Comparison of ENCODE assay signal across 10 cellular contexts in the genomic region with DNA sequence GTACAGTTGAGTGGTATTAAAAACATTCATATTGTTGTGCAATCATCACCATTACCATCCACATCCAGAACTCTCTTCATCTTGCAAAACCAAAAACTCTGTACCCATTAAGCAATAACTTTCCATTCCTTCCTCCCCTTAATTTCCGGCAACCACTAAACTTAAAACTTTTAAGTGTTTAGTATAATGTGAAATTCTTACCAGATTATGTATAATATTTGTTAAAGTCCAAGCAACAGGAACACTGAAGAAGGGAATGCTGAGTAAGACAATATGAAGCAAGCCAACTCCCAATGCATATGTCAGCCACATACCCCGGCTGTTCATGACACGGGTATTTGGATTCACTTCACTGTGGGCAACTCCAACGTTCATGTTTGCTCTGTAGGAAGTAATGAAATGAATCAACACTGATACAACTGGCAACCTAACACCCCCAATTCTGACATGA. TPM values are rescaled to one million over a fixed set of nuclear protein-coding genes. Genes with fewer than 3 reads are reported as not detected.
A peak's percentile ranks its signal among the peaks of the same experiment; 100 is the strongest.
DNase-seq lines count a peak whose midpoint lies in the region; ATAC-seq, FAIRE-seq and TF ChIP-seq lines count a peak whose summit lies in the region.
"Had no signal": no experiment of that assay in that cellular context is flagged by ENCODE, and none has a peak within 500 bp of the region (broad histone marks: within the 10 kb centered on the region; RNA-seq: fewer than 3 reads in every experiment).

No MANE protein-coding gene starts in this region.

- peaks cover 18% of the 10 kb centered on the region for H3F3A ChIP-seq in SK-N-SH (replicated peaks; ENCODE audit: insufficient read depth)

- H3K4me1 ChIP-seq in SK-N-SH (ENCODE audit: control insufficient read depth in 1 of 2, insufficient read depth in 2 of 2, low read depth in 1 of 2, low read length in 1 of 2) (peaks cover 3 to 8% of the 10 kb centered on the region in 2 experiments), endothelial cell of umbilical vein (ENCODE audit: control insufficient read depth, extremely low read depth, insufficient read depth, low read length) (peaks cover 16% of the 10 kb centered on the region), gastrocnemius medialis (peaks cover 25 to 33% of the 10 kb centered on the region in 2 donors)

- no peaks in the 10 kb centered on the region for H3K27me3 ChIP-seq in SK-N-SH (ENCODE audit: insufficient read depth)
- no peaks in the 10 kb centered on the region for H3K27me3 ChIP-seq in endothelial cell of umbilical vein (ENCODE audit: control insufficient read depth in 2 of 2, insufficient read depth in 2 of 2, low read length in 2 of 2)
- no peaks in the 10 kb centered on the region for H3K27me3 ChIP-seq in gastrocnemius medialis

- dilution Hi-C loops in endothelial cell of umbilical vein (cut with MboI; ENCODE audit: extremely low pct_ligation_motif_present, low sequenced_read_pairs): no loop called here

- H3K9me3 ChIP-seq in SK-N-SH (no peaks in the 10 kb centered on the region), endothelial cell of umbilical vein (replicated peaks; ENCODE audit: control insufficient read depth, insufficient read depth, low read length) (no peaks in the 10 kb centered on the region), gastrocnemius medialis (no peaks in the 10 kb centered on the region)

- intact Hi-C loops in endothelial cell of umbilical vein (cut with micrococcal nuclease): no loop called here
- intact Hi-C loops in gastrocnemius medialis (cut with DNase I; ENCODE audit: low total_unique reads): loop anchor here (5.0 to 10.0 kb wide), 5 partner anchors 55 to 865 kb away; a partner anchor contains a TSS

- BruUV-seq in endothelial cell of umbilical vein (replicated peaks; lab: Mats Ljungman, UMichigan): no TSS peak

- TF ChIP-seq POLR2A in endothelial cell of umbilical vein (IDR thresholded peaks at IDR 0.05; ENCODE audit: low read depth, low read length) (no peak), gastrocnemius medialis (IDR thresholded peaks at IDR 0.05) (no peak)

- peak overlapping the region; percentile 80 to 94 for H3K4me3 ChIP-seq in SK-N-SH (ENCODE audit: low read depth in 2 of 2, low read length in 1 of 2)
- H3K4me3 ChIP-seq in endothelial cell of umbilical vein (replicated peaks in 1 of 3; ENCODE audit: insufficient read depth in 1 of 3, low read depth in 1 of 3, low read length in 3 of 3): peak overlapping the region in 1 of 3 experiments; percentile 95
- H3K4me3 ChIP-seq in gastrocnemius medialis: peak overlapping the region in 3 of 4 donors; percentile 74 to 86 (median 76)

- ATAC-seq in SK-N-SH treated with all-trans-retinoic acid at 6 μM for 48 hours (no peak), gastrocnemius medialis (no peak), GM18517 (IDR thresholded peaks at IDR 0.05; ENCODE audit: unreplicated experiment) (no peak), GM18502 (IDR thresholded peaks at IDR 0.05; ENCODE audit: poor library complexity, unreplicated experiment) (no peak)

- TF ChIP-seq CTCF in SK-N-SH (IDR thresholded peaks at IDR 0.05) (no peak), endothelial cell of umbilical vein (IDR thresholded peaks at IDR 0.05; ENCODE audit: extremely low read depth in 1 of 2, insufficient read depth in 1 of 2, low read depth in 1 of 2, low read length in 2 of 2) (no peak), gastrocnemius medialis (IDR thresholded peaks at IDR 0.05 in 4 of 5, conservative IDR thresholded peaks at IDR 0.05 in 1 of 5) (no peak)

- H3K9me2 ChIP-seq in SK-N-SH: no peaks in the 10 kb centered on the region

- no peaks in the 10 kb centered on the region for H3K9me1 ChIP-seq in endothelial cell of umbilical vein (replicated peaks; ENCODE audit: control insufficient read depth, extremely low read depth, insufficient read depth, low read length)

- TF ChIP-seq RAD21 in SK-N-SH (IDR thresholded peaks at IDR 0.05; ENCODE audit: low read length): no peak

- H2AFZ ChIP-seq in SK-N-SH (ENCODE audit: low read depth) (no peak overlapping the region), endothelial cell of umbilical vein (ENCODE audit: low read depth, low read length) (no peak overlapping the region)

- CTCF ChIA-PET in SK-N-SH (lab: Yijun Ruan, JAX): interaction anchor here (2.4 kb wide), 1 partner anchor 19 kb away, joined by 7 read pairs; a partner anchor contains a TSS
- CTCF ChIA-PET in endothelial cell of umbilical vein (lab: Charles Lee): no interaction called here

- H3K36me3 ChIP-seq in SK-N-SH (replicated peaks in 1 of 2; ENCODE audit: control insufficient read depth in 1 of 2, insufficient read depth in 2 of 2, low read length in 1 of 2): peaks cover 33 to 52% of the 10 kb centered on the region in 2 experiments
- H3K36me3 ChIP-seq in endothelial cell of umbilical vein (ENCODE audit: control insufficient read depth in 2 of 2, extremely low read depth in 1 of 2, insufficient read depth in 2 of 2, low read length in 2 of 2): peaks cover 6 to 9% of the 10 kb centered on the region in 2 experiments
- H3K36me3 ChIP-seq in gastrocnemius medialis: peaks cover 0 to 44% of the 10 kb centered on the region in 2 donors

- 47% methylated on average over 4 of the region's 4 CpGs for WGBS in SK-N-SH (ENCODE audit: low lambda C conversion rate)

- peak overlapping the region; percentile 72 for H3K4me2 ChIP-seq in SK-N-SH
- peak overlapping the region; percentile 97 for H3K4me2 ChIP-seq in endothelial cell of umbilical vein (ENCODE audit: insufficient read depth, low read length)

- FAIRE-seq in endothelial cell of umbilical vein (lab: Jason Lieb, UNC): no peak
- FAIRE-seq: A204.1 had no signal

- in situ Hi-C loops in gastrocnemius medialis (cut with MboI; ENCODE audit: low sequenced_read_pairs in 4 of 4): loop anchor here in 2 of 4 donors (10.0 to 25.0 kb wide), 2 partner anchors 107 to 280 kb away; a partner anchor contains a TSS

- DNase-seq in SK-N-SH: no peak
- peak; percentile 62 for DNase-seq in SIG-M5 (lab: John Stamatoyannopoulos, UW)
- DNase-seq in endothelial cell of umbilical vein (ENCODE audit: low read depth, low spot score): no peak
- DNase-seq in gastrocnemius medialis: no peak
- DNase-seq in NCI-H1092 treated with DMSO at 0.1 percent for 48 hours (lab: John Stamatoyannopoulos, UW): no peak
- DNase-seq: islet precursor cell had no signal

- no peak for TF ChIP-seq EP300 in SK-N-SH (IDR thresholded peaks at IDR 0.05; ENCODE audit: borderline replicate concordance in 1 of 2, low read depth in 1 of 2, low read length in 1 of 2)

- peak overlapping the region in 1 of 2 experiments; percentile 93; a peak in 1 of 4 replicates for H3K27ac ChIP-seq in SK-N-SH (ENCODE audit: low read depth in 2 of 2, low read length in 1 of 2)
- no peak overlapping the region for H3K27ac ChIP-seq in endothelial cell of umbilical vein (ENCODE audit: insufficient read depth, low read depth, low read length)
- H3K27ac ChIP-seq in gastrocnemius medialis: peak overlapping the region; percentile 88 to 96 (median 94)

- POLR2A ChIA-PET in SK-N-SH (lab: Yijun Ruan, JAX) (no interaction called here), endothelial cell of umbilical vein (lab: Charles Lee) (interaction anchor here (0.7 kb wide), 1 partner anchor 8 kb away, joined by 3 read pairs; no protein-coding TSS in a partner anchor)

- H3K9ac ChIP-seq in SK-N-SH (peak overlapping the region; percentile 74; the same call in 1 of the 2 replicates), endothelial cell of umbilical vein (replicated peaks; ENCODE audit: extremely low read depth, insufficient read depth, low read length) (no peak overlapping the region)

- H4K20me1 ChIP-seq in SK-N-SH (ENCODE audit: insufficient read depth) (no peaks in the 10 kb centered on the region), endothelial cell of umbilical vein (replicated peaks; ENCODE audit: control insufficient read depth, extremely low read depth, insufficient read depth, low read length) (no peaks in the 10 kb centered on the region)

- H3K79me2 ChIP-seq in SK-N-SH (ENCODE audit: insufficient read depth) (peaks cover 91% of the 10 kb centered on the region), endothelial cell of umbilical vein (ENCODE audit: control insufficient read depth, insufficient read depth, low read length) (peaks cover 61% of the 10 kb centered on the region)

RNA-seq across cellular contexts. Expression of a gene that starts 1.9 kb away (rescaled TPM):
- polyA plus RNA-seq in SK-N-SH (2012; rRNA removed): 99.2 and 196 TPM in 2 replicates
- 68.2 and 71.1 TPM in 2 replicates for polyA plus RNA-seq in SK-N-SH (2012; cell fraction: cytosol; rRNA removed)
- polyA plus RNA-seq in SK-N-SH (2012; cell fraction: nucleus; rRNA removed): 227 and 771 TPM in 2 replicates
- 58.0 and 63.3 TPM in 2 replicates for total RNA-seq in endothelial cell of umbilical vein
- 51.7 and 54.5 TPM in 2 replicates for polyA plus RNA-seq in endothelial cell of umbilical vein
- 36.2 and 40.5 TPM in 2 replicates for polyA plus RNA-seq in endothelial cell of umbilical vein (2011; cell fraction: cytosol; rRNA removed)
- polyA plus RNA-seq in endothelial cell of umbilical vein (2011; cell fraction: nucleus; rRNA removed): 383 and 483 TPM in 2 replicates
- polyA plus RNA-seq in endothelial cell of umbilical vein (2012): 59.1 and 66.8 TPM in 2 replicates
- polyA minus RNA-seq in endothelial cell of umbilical vein: 37.4 and 41.2 TPM in 2 replicates
- 11.5 TPM for polyA minus RNA-seq in endothelial cell of umbilical vein (2011; cell fraction: cytosol; rRNA and poly(A)+ RNA removed)
- 59.3 and 110 TPM in 2 replicates for polyA minus RNA-seq in endothelial cell of umbilical vein (2011; cell fraction: nucleus; rRNA and poly(A)+ RNA removed)
- total RNA-seq in gastrocnemius medialis: 10 to 100 TPM; 13.3 to 38.9 (median 23.7) TPM

RNA-seq across cellular contexts. Expression of a gene that starts 2.0 kb away (rescaled TPM):
- polyA plus RNA-seq in SK-N-SH (2012; rRNA removed): 7.7 and 9.6 TPM in 2 replicates
- 9.5 and 11.5 TPM in 2 replicates for polyA plus RNA-seq in SK-N-SH (2012; cell fraction: cytosol; rRNA removed)
- polyA plus RNA-seq in SK-N-SH (2012; cell fraction: nucleus; rRNA removed): 10.9 and 20.1 TPM in 2 replicates
- 27.8 and 28.4 TPM in 2 replicates for total RNA-seq in endothelial cell of umbilical vein
- 4.9 and 6.6 TPM in 2 replicates for polyA plus RNA-seq in endothelial cell of umbilical vein
- polyA plus RNA-seq in endothelial cell of umbilical vein (2011; cell fraction: cytosol; rRNA removed): 6.5 and 8.0 TPM in 2 replicates
- polyA plus RNA-seq in endothelial cell of umbilical vein (2011; cell fraction: nucleus; rRNA removed): 20.9 and 28.1 TPM in 2 replicates
- 12.3 and 13.6 TPM in 2 replicates for polyA plus RNA-seq in endothelial cell of umbilical vein (2012)
- 17.9 and 24.2 TPM in 2 replicates for polyA minus RNA-seq in endothelial cell of umbilical vein
- 8.7 TPM for polyA minus RNA-seq in endothelial cell of umbilical vein (2011; cell fraction: cytosol; rRNA and poly(A)+ RNA removed)
- polyA minus RNA-seq in endothelial cell of umbilical vein (2011; cell fraction: nucleus; rRNA and poly(A)+ RNA removed): 18.3 and 34.5 TPM in 2 replicates
- total RNA-seq in gastrocnemius medialis: 10 to 100 TPM in 1 of 4 donors, 1 to 10 TPM in 3; 6.9 to 12.0 (median 8.8) TPM

RNA-seq across cellular contexts. Expression of a gene that starts 19.7 kb away (rescaled TPM):
- polyA plus RNA-seq in SK-N-SH (2012; rRNA removed) (5.8 and 8.3 TPM in 2 replicates), endothelial cell of umbilical vein (2.2 and 2.7 TPM in 2 replicates)
- polyA plus RNA-seq in SK-N-SH (2012; cell fraction: cytosol; rRNA removed): 8.5 and 8.6 TPM in 2 replicates
- polyA plus RNA-seq in SK-N-SH (2012; cell fraction: nucleus; rRNA removed): 6.3 and 12.0 TPM in 2 replicates
- total RNA-seq in endothelial cell of umbilical vein (5.4 and 5.9 TPM in 2 replicates), gastrocnemius medialis (10 to 100 TPM in 1 of 4 donors, 1 to 10 TPM in 3; 2.1 to 15.6 (median 6.5) TPM)
- 3.3 and 3.6 TPM in 2 replicates for polyA plus RNA-seq in endothelial cell of umbilical vein (2011; cell fraction: cytosol; rRNA removed)
- 5.8 and 6.3 TPM in 2 replicates for polyA plus RNA-seq in endothelial cell of umbilical vein (2011; cell fraction: nucleus; rRNA removed)
- 5.9 and 6.7 TPM in 2 replicates for polyA plus RNA-seq in endothelial cell of umbilical vein (2012)
- polyA minus RNA-seq in endothelial cell of umbilical vein: 1.3 and 5.9 TPM in 2 replicates
- 2.5 TPM for polyA minus RNA-seq in endothelial cell of umbilical vein (2011; cell fraction: cytosol; rRNA and poly(A)+ RNA removed)
- 4.7 and 5.8 TPM in 2 replicates for polyA minus RNA-seq in endothelial cell of umbilical vein (2011; cell fraction: nucleus; rRNA and poly(A)+ RNA removed)
